Comparison of ENCODE assay signal across 10 cellular contexts in the genomic region with DNA sequence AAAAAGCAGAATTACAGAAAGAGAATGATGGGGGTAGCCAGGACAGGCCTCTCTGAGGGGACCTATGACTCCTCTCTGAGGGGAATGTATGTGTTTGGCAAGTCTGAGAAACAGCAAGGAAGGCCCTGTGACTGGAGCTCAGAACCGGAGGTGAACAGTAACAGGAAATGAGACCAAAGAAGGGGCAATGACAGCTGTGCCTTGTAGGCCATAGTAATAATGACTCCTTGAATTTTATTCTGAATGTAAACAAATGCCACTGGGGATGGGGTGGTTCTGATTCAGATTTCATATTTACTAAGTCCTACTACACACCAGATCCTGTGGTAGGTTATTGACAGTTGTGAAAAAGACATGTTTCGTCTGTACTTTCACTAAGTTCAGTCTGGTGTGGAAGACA. TPM values are rescaled to one million over a fixed set of nuclear protein-coding genes. Genes with fewer than 3 reads are reported as not detected.
A peak's percentile ranks its signal among the peaks of the same experiment; 100 is the strongest.
DNase-seq lines count a peak whose midpoint lies in the region; ATAC-seq, FAIRE-seq and TF ChIP-seq lines count a peak whose summit lies in the region.
"Had no signal": no experiment of that assay in that cellular context is flagged by ENCODE, and none has a peak within 500 bp of the region (broad histone marks: within the 10 kb centered on the region; RNA-seq: fewer than 3 reads in every experiment).

No MANE protein-coding gene starts in this region.

- no peaks in the 10 kb centered on the region for H3K27me3 ChIP-seq in pancreas

- H3K4me1 Mint-ChIP-seq in activated CD4-positive, alpha-beta T cell treated with anti-CD3 and anti-CD28 coated beads, Interleukin-2, amount 10 ng/mL, durations not matched to agents 7 days and 5 days = peaks cover 24% of the 10 kb centered on the region
- H3K4me1 Mint-ChIP-seq in T-helper 1 cell treated with Interleukin-12 subunit alpha and Interleukin-12 subunit beta and Interleukin-4 antibody, amounts not matched to agents 30 μg/mL and 1 μg/mL, for 36 hours (ENCODE audit: low read depth) = peaks cover 13% of the 10 kb centered on the region
- peaks cover 17% of the 10 kb centered on the region for H3K4me1 Mint-ChIP-seq in nephron progenitor cell

- WGBS in pancreas, 2 donors = 77 to 86% methylated on average over 2 of the region's 2 CpGs

- peak; percentile 23 for DNase-seq in activated CD4-positive, alpha-beta T cell treated with anti-CD3 and anti-CD28 coated beads, Interleukin-2, amount 10 ng/mL, durations not matched to agents 7 days and 5 days
- DNase-seq in activated CD4-positive, alpha-beta T cell treated with anti-CD3 and anti-CD28 coated beads for 1 hour = no peak
- peak; percentile 36 for DNase-seq in HCEC 1CT
- DNase-seq in nephron progenitor cell = no peak
- no peak for DNase-seq in ecto neural progenitor cell (ENCODE audit: low spot score)
- no peak for DNase-seq in pancreas
- DNase-seq: activated B cell treated with CpG ODN at 0.5 μM for 24 hours had no signal

- H3K4me3 ChIP-seq in pancreas = no peak overlapping the region

- intact Hi-C loops in pancreas (cut with DNase I) = no loop called here

- no peaks in the 10 kb centered on the region for H3K9me3 ChIP-seq in pancreas

- FAIRE-seq in pancreas (lab: Jason Lieb, UNC) = no peak

- peaks cover 0 to 2% (median 0%) of the 10 kb centered on the region in 3 donors for H3K36me3 ChIP-seq in pancreas

- no peaks in the 10 kb centered on the region for H3K9me3 Mint-ChIP-seq in activated CD4-positive, alpha-beta T cell treated with anti-CD3 and anti-CD28 coated beads, Interleukin-2, amount 10 ng/mL, durations not matched to agents 7 days and 5 days
- no peaks in the 10 kb centered on the region for H3K9me3 Mint-ChIP-seq in T-helper 1 cell treated with Interleukin-12 subunit alpha and Interleukin-12 subunit beta and Interleukin-4 antibody, amounts not matched to agents 30 μg/mL and 1 μg/mL, for 36 hours
- no peaks in the 10 kb centered on the region for H3K9me3 Mint-ChIP-seq in nephron progenitor cell
- H3K9me3 Mint-ChIP-seq: activated B cell treated with CpG ODN at 0.5 μM for 24 hours had no signal

- no peak overlapping the region for H3K4me3 Mint-ChIP-seq in activated CD4-positive, alpha-beta T cell treated with anti-CD3 and anti-CD28 coated beads, Interleukin-2, amount 10 ng/mL, durations not matched to agents 7 days and 5 days
- no peak overlapping the region for H3K4me3 Mint-ChIP-seq in T-helper 1 cell treated with Interleukin-12 subunit alpha and Interleukin-12 subunit beta and Interleukin-4 antibody, amounts not matched to agents 30 μg/mL and 1 μg/mL, for 36 hours
- H3K4me3 Mint-ChIP-seq in nephron progenitor cell = no peak overlapping the region
- H3K4me3 Mint-ChIP-seq: activated B cell treated with CpG ODN at 0.5 μM for 24 hours had no signal

- peak overlapping the region; percentile 83 for H3K27ac Mint-ChIP-seq in activated CD4-positive, alpha-beta T cell treated with anti-CD3 and anti-CD28 coated beads, Interleukin-2, amount 10 ng/mL, durations not matched to agents 7 days and 5 days
- H3K27ac Mint-ChIP-seq in T-helper 1 cell treated with Interleukin-12 subunit alpha and Interleukin-12 subunit beta and Interleukin-4 antibody, amounts not matched to agents 30 μg/mL and 1 μg/mL, for 36 hours = peak overlapping the region; percentile 41
- H3K27ac Mint-ChIP-seq in nephron progenitor cell = peak overlapping the region; percentile 52
- H3K27ac Mint-ChIP-seq: activated B cell treated with CpG ODN at 0.5 μM for 24 hours had no signal

- POLR2A ChIA-PET in activated CD4-positive, alpha-beta T cell treated with anti-CD3 and anti-CD28 coated beads, Interleukin-2, amount 10 ng/mL, durations not matched to agents 7 days and 5 days (lab: Charles Lee) = no interaction called here

- H3K4me1 ChIP-seq in pancreas = peaks cover 13 to 27% (median 14%) of the 10 kb centered on the region in 3 donors

- CTCF ChIA-PET in activated CD4-positive, alpha-beta T cell treated with anti-CD3 and anti-CD28 coated beads, Interleukin-2, amount 10 ng/mL, durations not matched to agents 7 days and 5 days (lab: Charles Lee) = interaction anchor here (0.7 to 1.5 kb wide), 4 partner anchors 11 to 216 kb away, joined by 3 to 4 read pairs (median 4); no protein-coding TSS in a partner anchor

- no peak overlapping the region for H3K27ac ChIP-seq in pancreas

- peaks cover 25% of the 10 kb centered on the region for H3K36me3 Mint-ChIP-seq in activated CD4-positive, alpha-beta T cell treated with anti-CD3 and anti-CD28 coated beads, Interleukin-2, amount 10 ng/mL, durations not matched to agents 7 days and 5 days (ENCODE audit: low read depth)
- peaks cover 25% of the 10 kb centered on the region for H3K36me3 Mint-ChIP-seq in T-helper 1 cell treated with Interleukin-12 subunit alpha and Interleukin-12 subunit beta and Interleukin-4 antibody, amounts not matched to agents 30 μg/mL and 1 μg/mL, for 36 hours (ENCODE audit: low read depth)
- peaks cover 17% of the 10 kb centered on the region for H3K36me3 Mint-ChIP-seq in nephron progenitor cell (ENCODE audit: low read depth)

- no peaks in the 10 kb centered on the region for H3K27me3 Mint-ChIP-seq in activated CD4-positive, alpha-beta T cell treated with anti-CD3 and anti-CD28 coated beads, Interleukin-2, amount 10 ng/mL, durations not matched to agents 7 days and 5 days
- H3K27me3 Mint-ChIP-seq in T-helper 1 cell treated with Interleukin-12 subunit alpha and Interleukin-12 subunit beta and Interleukin-4 antibody, amounts not matched to agents 30 μg/mL and 1 μg/mL, for 36 hours (ENCODE audit: low read depth) = no peaks in the 10 kb centered on the region
- no peaks in the 10 kb centered on the region for H3K27me3 Mint-ChIP-seq in nephron progenitor cell (ENCODE audit: low read depth, poor library complexity)
- H3K27me3 Mint-ChIP-seq: activated B cell treated with CpG ODN at 0.5 μM for 24 hours had no signal

- no peak for ATAC-seq in pancreas
- ATAC-seq in HG03039 (IDR thresholded peaks at IDR 0.05; ENCODE audit: unreplicated experiment) = no peak

- TF ChIP-seq CTCF in nephron progenitor cell (IDR thresholded peaks at IDR 0.05) (no peak), pancreas (IDR thresholded peaks at IDR 0.05) (no peak)

RNA-seq across cellular contexts. Expression of gene APOA1, which starts 52.8 kb away (rescaled TPM):
- total RNA-seq in activated CD4-positive, alpha-beta T cell treated with anti-CD3 and anti-CD28 coated beads, Interleukin-2, amount 10 ng/mL, durations not matched to agents 7 days and 5 days = under 1 TPM; 0.23 to 0.25 TPM
- 1 to 10 TPM in 1 of 6 donors, under 1 TPM in 2, not detected in 3; 0.16 to 5.2 (median 0.22) TPM for total RNA-seq in pancreas
- 1 to 10 TPM; 1.0 to 3.5 TPM for polyA plus RNA-seq in pancreas
- total RNA-seq: subcutaneous adipose tissue had no signal

Comparison
In these comparisons a context has a peak if more than half of its experiments do, and no peak if none do; other contexts are left out.
1. DNase-seq: peak in activated CD4-positive, alpha-beta T cell treated with anti-CD3 and anti-CD28 coated beads, Interleukin-2, amount 10 ng/mL, durations not matched to agents 7 days and 5 days (single experiment) and HCEC 1CT (single experiment); none in activated CD4-positive, alpha-beta T cell treated with anti-CD3 and anti-CD28 coated beads for 1 hour (single experiment), nephron progenitor cell (single experiment), ecto neural progenitor cell (single experiment) and pancreas (0 of 6).
2. Peak in every context shown above with its lines, with median percentiles within 50 percentile points of each other: H3K27ac Mint-ChIP-seq.